In the genomic region with DNA sequence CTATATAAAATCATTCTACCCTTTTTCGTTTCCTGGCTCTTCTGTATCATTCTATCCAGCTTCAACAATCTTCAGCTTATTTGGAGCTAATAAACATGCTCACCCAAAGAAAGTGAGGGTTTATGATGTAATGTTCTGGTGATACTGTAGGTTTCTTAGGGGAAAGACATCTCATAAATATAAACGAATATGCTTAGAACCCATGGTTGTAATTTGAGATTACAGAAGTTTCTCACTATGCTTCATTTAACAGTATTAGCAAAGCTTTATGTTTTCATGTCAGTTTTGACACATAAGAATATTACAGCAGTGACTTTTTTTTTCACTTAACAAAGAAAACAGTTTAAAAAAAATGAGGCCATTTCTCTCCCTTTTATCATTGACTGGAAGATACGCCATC, we compare ENCODE assay signal across 2 cellular contexts.
TF ChIP-seq lines count a peak whose summit lies in the region.

No MANE protein-coding gene starts in this region.

TF ChIP-seq in HCT116, 20 proteins besides CTCF, POLR2A, EP300 and RAD21:
- no peak for TF ChIP-seq EGR1 (IDR thresholded peaks at IDR 0.05; ENCODE audit: low read depth)
- TF ChIP-seq FOSL1 (IDR thresholded peaks at IDR 0.05; ENCODE audit: low read depth), result no peak
- no peak for TF ChIP-seq EZH2phosphoT487 (IDR thresholded peaks at IDR 0.05; ENCODE audit: borderline replicate concordance)
- no peak for TF ChIP-seq SIN3A (IDR thresholded peaks at IDR 0.05; ENCODE audit: low read depth)
- TF ChIP-seq YY1 (IDR thresholded peaks at IDR 0.05; ENCODE audit: extremely low read depth, insufficient replicate concordance, low read depth, low read length), result no peak
- no peak for TF ChIP-seq ZNF274 (IDR thresholded peaks at IDR 0.05; ENCODE audit: low read depth, low read length)
- no peak for TF ChIP-seq POLR2AphosphoS5 (IDR thresholded peaks at IDR 0.05; ENCODE audit: low read depth, low read length)
- no peak for TF ChIP-seq TCF7L2 (IDR thresholded peaks at IDR 0.05; ENCODE audit: borderline replicate concordance, extremely low read depth, insufficient read depth, insufficient read length)
- no peak for TF ChIP-seq SRF (IDR thresholded peaks at IDR 0.05; ENCODE audit: low read depth)
TF ChIP-seq in HCT116: peak in this region for 0.

TF ChIP-seq in GM23338, 12 proteins besides CTCF, POLR2A, EP300 and RAD21:
- TF ChIP-seq, protein P1, sequence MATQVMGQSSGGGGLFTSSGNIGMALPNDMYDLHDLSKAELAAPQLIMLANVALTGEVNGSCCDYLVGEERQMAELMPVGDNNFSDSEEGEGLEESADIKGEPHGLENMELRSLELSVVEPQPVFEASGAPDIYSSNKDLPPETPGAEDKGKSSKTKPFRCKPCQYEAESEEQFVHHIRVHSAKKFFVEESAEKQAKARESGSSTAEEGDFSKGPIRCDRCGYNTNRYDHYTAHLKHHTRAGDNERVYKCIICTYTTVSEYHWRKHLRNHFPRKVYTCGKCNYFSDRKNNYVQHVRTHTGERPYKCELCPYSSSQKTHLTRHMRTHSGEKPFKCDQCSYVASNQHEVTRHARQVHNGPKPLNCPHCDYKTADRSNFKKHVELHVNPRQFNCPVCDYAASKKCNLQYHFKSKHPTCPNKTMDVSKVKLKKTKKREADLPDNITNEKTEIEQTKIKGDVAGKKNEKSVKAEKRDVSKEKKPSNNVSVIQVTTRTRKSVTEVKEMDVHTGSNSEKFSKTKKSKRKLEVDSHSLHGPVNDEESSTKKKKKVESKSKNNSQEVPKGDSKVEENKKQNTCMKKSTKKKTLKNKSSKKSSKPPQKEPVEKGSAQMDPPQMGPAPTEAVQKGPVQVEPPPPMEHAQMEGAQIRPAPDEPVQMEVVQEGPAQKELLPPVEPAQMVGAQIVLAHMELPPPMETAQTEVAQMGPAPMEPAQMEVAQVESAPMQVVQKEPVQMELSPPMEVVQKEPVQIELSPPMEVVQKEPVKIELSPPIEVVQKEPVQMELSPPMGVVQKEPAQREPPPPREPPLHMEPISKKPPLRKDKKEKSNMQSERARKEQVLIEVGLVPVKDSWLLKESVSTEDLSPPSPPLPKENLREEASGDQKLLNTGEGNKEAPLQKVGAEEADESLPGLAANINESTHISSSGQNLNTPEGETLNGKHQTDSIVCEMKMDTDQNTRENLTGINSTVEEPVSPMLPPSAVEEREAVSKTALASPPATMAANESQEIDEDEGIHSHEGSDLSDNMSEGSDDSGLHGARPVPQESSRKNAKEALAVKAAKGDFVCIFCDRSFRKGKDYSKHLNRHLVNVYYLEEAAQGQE (IDR thresholded peaks at IDR 0.05; ENCODE audit: unreplicated experiment), result no peak
- no peak for TF ChIP-seq JUNB (IDR thresholded peaks at IDR 0.05; ENCODE audit: unreplicated experiment)
- TF ChIP-seq NANOG (IDR thresholded peaks at IDR 0.05; ENCODE audit: borderline replicate concordance), result no peak
- TF ChIP-seq EZH2phosphoT487 (IDR thresholded peaks at IDR 0.05; ENCODE audit: unreplicated experiment), result no peak
- TF ChIP-seq ZNF331 (CRISPR knock-in tag; IDR thresholded peaks at IDR 0.05; ENCODE audit: low read depth), result no peak
- TF ChIP-seq CREB1 (CRISPR knock-in tag; IDR thresholded peaks at IDR 0.05; ENCODE audit: low read depth), result no peak
- TF ChIP-seq, protein P2, sequence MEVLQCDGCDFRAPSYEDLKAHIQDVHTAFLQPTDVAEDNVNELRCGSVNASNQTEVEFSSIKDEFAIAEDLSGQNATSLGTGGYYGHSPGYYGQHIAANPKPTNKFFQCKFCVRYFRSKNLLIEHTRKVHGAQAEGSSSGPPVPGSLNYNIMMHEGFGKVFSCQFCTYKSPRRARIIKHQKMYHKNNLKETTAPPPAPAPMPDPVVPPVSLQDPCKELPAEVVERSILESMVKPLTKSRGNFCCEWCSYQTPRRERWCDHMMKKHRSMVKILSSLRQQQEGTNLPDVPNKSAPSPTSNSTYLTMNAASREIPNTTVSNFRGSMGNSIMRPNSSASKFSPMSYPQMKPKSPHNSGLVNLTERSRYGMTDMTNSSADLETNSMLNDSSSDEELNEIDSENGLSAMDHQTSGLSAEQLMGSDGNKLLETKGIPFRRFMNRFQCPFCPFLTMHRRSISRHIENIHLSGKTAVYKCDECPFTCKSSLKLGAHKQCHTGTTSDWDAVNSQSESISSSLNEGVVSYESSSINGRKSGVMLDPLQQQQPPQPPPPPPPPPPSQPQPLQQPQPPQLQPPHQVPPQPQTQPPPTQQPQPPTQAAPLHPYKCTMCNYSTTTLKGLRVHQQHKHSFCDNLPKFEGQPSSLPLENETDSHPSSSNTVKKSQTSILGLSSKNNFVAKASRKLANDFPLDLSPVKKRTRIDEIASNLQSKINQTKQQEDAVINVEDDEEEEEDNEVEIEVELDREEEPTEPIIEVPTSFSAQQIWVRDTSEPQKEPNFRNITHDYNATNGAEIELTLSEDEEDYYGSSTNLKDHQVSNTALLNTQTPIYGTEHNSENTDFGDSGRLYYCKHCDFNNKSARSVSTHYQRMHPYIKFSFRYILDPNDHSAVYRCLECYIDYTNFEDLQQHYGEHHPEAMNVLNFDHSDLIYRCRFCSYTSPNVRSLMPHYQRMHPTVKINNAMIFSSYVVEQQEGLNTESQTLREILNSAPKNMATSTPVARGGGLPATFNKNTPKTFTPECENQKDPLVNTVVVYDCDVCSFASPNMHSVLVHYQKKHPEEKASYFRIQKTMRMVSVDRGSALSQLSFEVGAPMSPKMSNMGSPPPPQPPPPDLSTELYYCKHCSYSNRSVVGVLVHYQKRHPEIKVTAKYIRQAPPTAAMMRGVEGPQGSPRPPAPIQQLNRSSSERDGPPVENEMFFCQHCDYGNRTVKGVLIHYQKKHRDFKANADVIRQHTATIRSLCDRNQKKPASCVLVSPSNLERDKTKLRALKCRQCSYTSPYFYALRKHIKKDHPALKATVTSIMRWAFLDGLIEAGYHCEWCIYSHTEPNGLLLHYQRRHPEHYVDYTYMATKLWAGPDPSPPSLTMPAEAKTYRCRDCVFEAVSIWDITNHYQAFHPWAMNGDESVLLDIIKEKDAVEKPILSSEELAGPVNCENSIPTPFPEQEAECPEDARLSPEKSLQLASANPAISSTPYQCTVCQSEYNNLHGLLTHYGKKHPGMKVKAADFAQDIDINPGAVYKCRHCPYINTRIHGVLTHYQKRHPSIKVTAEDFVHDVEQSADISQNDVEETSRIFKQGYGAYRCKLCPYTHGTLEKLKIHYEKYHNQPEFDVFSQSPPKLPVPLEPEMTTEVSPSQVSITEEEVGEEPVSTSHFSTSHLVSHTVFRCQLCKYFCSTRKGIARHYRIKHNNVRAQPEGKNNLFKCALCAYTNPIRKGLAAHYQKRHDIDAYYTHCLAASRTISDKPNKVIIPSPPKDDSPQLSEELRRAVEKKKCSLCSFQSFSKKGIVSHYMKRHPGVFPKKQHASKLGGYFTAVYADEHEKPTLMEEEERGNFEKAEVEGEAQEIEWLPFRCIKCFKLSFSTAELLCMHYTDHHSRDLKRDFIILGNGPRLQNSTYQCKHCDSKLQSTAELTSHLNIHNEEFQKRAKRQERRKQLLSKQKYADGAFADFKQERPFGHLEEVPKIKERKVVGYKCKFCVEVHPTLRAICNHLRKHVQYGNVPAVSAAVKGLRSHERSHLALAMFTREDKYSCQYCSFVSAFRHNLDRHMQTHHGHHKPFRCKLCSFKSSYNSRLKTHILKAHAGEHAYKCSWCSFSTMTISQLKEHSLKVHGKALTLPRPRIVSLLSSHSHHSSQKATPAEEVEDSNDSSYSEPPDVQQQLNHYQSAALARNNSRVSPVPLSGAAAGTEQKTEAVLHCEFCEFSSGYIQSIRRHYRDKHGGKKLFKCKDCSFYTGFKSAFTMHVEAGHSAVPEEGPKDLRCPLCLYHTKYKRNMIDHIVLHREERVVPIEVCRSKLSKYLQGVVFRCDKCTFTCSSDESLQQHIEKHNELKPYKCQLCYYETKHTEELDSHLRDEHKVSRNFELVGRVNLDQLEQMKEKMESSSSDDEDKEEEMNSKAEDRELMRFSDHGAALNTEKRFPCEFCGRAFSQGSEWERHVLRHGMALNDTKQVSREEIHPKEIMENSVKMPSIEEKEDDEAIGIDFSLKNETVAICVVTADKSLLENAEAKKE (CRISPR knock-in tag; IDR thresholded peaks at IDR 0.05), result no peak
- TF ChIP-seq, protein P3, sequence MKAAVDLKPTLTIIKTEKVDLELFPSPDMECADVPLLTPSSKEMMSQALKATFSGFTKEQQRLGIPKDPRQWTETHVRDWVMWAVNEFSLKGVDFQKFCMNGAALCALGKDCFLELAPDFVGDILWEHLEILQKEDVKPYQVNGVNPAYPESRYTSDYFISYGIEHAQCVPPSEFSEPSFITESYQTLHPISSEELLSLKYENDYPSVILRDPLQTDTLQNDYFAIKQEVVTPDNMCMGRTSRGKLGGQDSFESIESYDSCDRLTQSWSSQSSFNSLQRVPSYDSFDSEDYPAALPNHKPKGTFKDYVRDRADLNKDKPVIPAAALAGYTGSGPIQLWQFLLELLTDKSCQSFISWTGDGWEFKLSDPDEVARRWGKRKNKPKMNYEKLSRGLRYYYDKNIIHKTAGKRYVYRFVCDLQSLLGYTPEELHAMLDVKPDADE (IDR thresholded peaks at IDR 0.05), result no peak
- no peak for TF ChIP-seq ZNF114 (CRISPR knock-in tag; IDR thresholded peaks at IDR 0.05)
- TF ChIP-seq POLR2AphosphoS5 (IDR thresholded peaks at IDR 0.05; ENCODE audit: low read depth), result no peak
- TF ChIP-seq EZH2 (IDR thresholded peaks at IDR 0.05; ENCODE audit: low read depth, unreplicated experiment), result no peak
- no peak for TF ChIP-seq STAT1 (IDR thresholded peaks at IDR 0.05; ENCODE audit: unreplicated experiment)
